In the genomic region with DNA sequence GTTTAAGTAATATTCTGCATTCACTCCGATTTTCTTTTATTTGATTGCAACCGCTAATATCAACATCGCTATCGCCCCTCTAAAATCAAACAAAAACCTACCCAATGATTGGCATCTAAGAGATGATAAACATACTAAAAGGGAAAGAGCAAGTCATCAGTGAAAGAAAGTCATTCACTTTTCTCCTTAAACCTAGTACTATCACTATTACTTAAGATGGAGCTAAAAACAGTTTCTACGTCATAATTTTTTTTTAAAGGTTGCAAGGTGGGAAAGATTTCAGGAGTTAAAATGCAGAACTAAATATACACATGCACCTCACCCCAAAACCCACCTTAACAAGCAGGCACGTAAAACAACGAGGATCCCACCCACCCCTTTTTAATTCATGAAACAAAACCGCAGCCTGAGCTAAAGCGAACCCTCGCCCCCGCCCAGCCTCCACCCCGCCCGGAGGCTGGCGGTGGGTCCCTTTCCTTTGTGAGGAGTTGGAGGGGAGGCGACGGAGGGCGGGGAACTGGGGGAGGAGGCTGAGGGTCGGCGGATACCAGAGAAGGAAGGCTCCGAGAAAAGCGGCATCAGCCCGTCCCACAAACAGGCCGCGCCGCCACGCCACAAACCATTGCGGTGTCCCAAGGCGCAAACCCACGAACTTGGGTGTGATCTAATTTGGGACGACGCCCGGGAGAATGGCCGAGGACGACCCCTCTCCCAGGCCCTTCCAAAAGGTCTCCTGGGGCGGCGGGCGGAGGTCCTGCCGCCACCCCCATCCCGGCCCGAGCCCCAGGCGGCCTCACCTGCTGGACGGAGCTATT, we compare ENCODE assay signal across 8 cellular contexts. TPM values are rescaled to one million over a fixed set of nuclear protein-coding genes. Genes with fewer than 3 reads are reported as not detected.
DNase-seq lines count a peak whose midpoint lies in the region; ATAC-seq, FAIRE-seq and TF ChIP-seq lines count a peak whose summit lies in the region.

No MANE protein-coding gene starts in this region.

- peak; percentile 38 for FAIRE-seq in endothelial cell of umbilical vein (lab: Jason Lieb, UNC)

- H4K20me1 ChIP-seq in endothelial cell of umbilical vein (replicated peaks; ENCODE audit: control insufficient read depth, extremely low read depth, insufficient read depth, low read length), result no peaks in the 10 kb centered on the region

- DNase-seq in NCI-H146 (lab: John Stamatoyannopoulos, UW) (peak; percentile 67), endothelial cell of umbilical vein (ENCODE audit: low read depth, low spot score) (peak; percentile 76), SHP77 treated with DMSO at 0.1 percent for 48 hours (lab: John Stamatoyannopoulos, UW) (no peak)
- DNase-seq in activated CD8-positive, alpha-beta memory T cell treated with anti-CD3 and anti-CD28 coated beads for 4 hours (ENCODE audit: low read depth in 2 of 2), result peak; percentile 51 to 53
- peak; percentile 68 to 76 for DNase-seq in stimulated activated CD8-positive, alpha-beta memory T cell treated with anti-CD3 and anti-CD28 coated beads, Interleukin-7, amount 100 ng/mL, for 4 hours (ENCODE audit: low read depth in 2 of 2)

- peak overlapping the region; percentile 99 for H3K4me2 ChIP-seq in endothelial cell of umbilical vein (ENCODE audit: insufficient read depth, low read length)

- H3K9me1 ChIP-seq in endothelial cell of umbilical vein (replicated peaks; ENCODE audit: control insufficient read depth, extremely low read depth, insufficient read depth, low read length), result no peaks in the 10 kb centered on the region

- POLR2A ChIA-PET in endothelial cell of umbilical vein (lab: Charles Lee), result interaction anchor here (0.6 to 2.8 kb wide), 3 partner anchors 41 to 57 kb away, joined by 3 to 11 read pairs (median 3); no protein-coding TSS in a partner anchor

- BruUV-seq in endothelial cell of umbilical vein (replicated peaks; lab: Mats Ljungman, UMichigan), result no TSS peak

- peak overlapping the region; percentile 18 to 100 (median 57) for H3K4me3 ChIP-seq in endothelial cell of umbilical vein (replicated peaks in 1 of 3; ENCODE audit: insufficient read depth in 1 of 3, low read depth in 1 of 3, low read length in 3 of 3)
- peak overlapping the region; percentile 87 to 90 for H3K4me3 ChIP-seq in muscle layer of duodenum (ENCODE audit: low read depth in 1 of 2, low read length in 2 of 2)

- intact Hi-C loops in endothelial cell of umbilical vein (cut with micrococcal nuclease), result loop anchor here (1.0 to 5.0 kb wide), 6 partner anchors 41 to 488 kb away; partner anchors contain the start of genes GKAP1, HNRNPK, KIF27 and RMI1

- H3K4me1 ChIP-seq in endothelial cell of umbilical vein (ENCODE audit: control insufficient read depth, extremely low read depth, insufficient read depth, low read length) (peaks cover 24% of the 10 kb centered on the region), muscle layer of duodenum (ENCODE audit: control insufficient read depth in 1 of 2, insufficient read depth in 2 of 2, low read length in 2 of 2) (peaks cover 8 to 20% of the 10 kb centered on the region in 2 donors)

- H3K9ac ChIP-seq in endothelial cell of umbilical vein (replicated peaks; ENCODE audit: extremely low read depth, insufficient read depth, low read length), result peak overlapping the region; percentile 99

- H3K27ac ChIP-seq in endothelial cell of umbilical vein (ENCODE audit: insufficient read depth, low read depth, low read length) (peak overlapping the region; percentile 99), muscle layer of duodenum (ENCODE audit: low read length) (peak overlapping the region; percentile 99)

- H3K9me3 ChIP-seq in endothelial cell of umbilical vein (replicated peaks; ENCODE audit: control insufficient read depth, insufficient read depth, low read length) (no peaks in the 10 kb centered on the region), muscle layer of duodenum (ENCODE audit: control insufficient read depth in 1 of 2, low read length in 2 of 2) (no peaks in the 10 kb centered on the region)

- H2AFZ ChIP-seq in endothelial cell of umbilical vein (ENCODE audit: low read depth, low read length), result no peak overlapping the region

- no peak for TF ChIP-seq CTCF in endothelial cell of umbilical vein (IDR thresholded peaks at IDR 0.05; ENCODE audit: extremely low read depth in 1 of 2, insufficient read depth in 1 of 2, low read depth in 1 of 2, low read length in 2 of 2)

- H3K79me2 ChIP-seq in endothelial cell of umbilical vein (ENCODE audit: control insufficient read depth, insufficient read depth, low read length), result peaks cover 58% of the 10 kb centered on the region

- ATAC-seq in GM18502 (IDR thresholded peaks at IDR 0.05; ENCODE audit: poor library complexity, unreplicated experiment), result peak; percentile 25
- ATAC-seq in HG02623 (IDR thresholded peaks at IDR 0.05; ENCODE audit: unreplicated experiment), result peak; percentile 17

- CTCF ChIA-PET in endothelial cell of umbilical vein (lab: Charles Lee), result interaction anchor here (0.8 to 3.8 kb wide), 6 partner anchors 9 to 86 kb away, joined by 3 to 25 read pairs (median 3); no protein-coding TSS in a partner anchor

- no peaks in the 10 kb centered on the region for H3K27me3 ChIP-seq in endothelial cell of umbilical vein (ENCODE audit: control insufficient read depth in 2 of 2, insufficient read depth in 2 of 2, low read length in 2 of 2)
- H3K27me3 ChIP-seq in muscle layer of duodenum (ENCODE audit: low read depth, low read length), result no peaks in the 10 kb centered on the region

- dilution Hi-C loops in endothelial cell of umbilical vein (cut with MboI; ENCODE audit: extremely low pct_ligation_motif_present, low sequenced_read_pairs), result no loop called here

- no peak for TF ChIP-seq POLR2A in endothelial cell of umbilical vein (IDR thresholded peaks at IDR 0.05; ENCODE audit: low read depth, low read length)

- H3K36me3 ChIP-seq in endothelial cell of umbilical vein (ENCODE audit: control insufficient read depth in 2 of 2, extremely low read depth in 1 of 2, insufficient read depth in 2 of 2, low read length in 2 of 2) (no peaks in the 10 kb centered on the region), muscle layer of duodenum (ENCODE audit: control insufficient read depth in 1 of 2, insufficient read depth in 2 of 2, low read length in 2 of 2) (peaks cover 0 to 15% of the 10 kb centered on the region in 2 donors)

TF ChIP-seq in endothelial cell of umbilical vein, 7 proteins besides CTCF, POLR2A, EP300 and RAD21:
- TF ChIP-seq FOS (IDR thresholded peaks at IDR 0.05; ENCODE audit: borderline replicate concordance, insufficient read depth, low read length) (no peak), GATA2 (IDR thresholded peaks at IDR 0.05; ENCODE audit: insufficient read depth, insufficient read length, low read depth, low read length) (no peak), JUN (IDR thresholded peaks at IDR 0.05; ENCODE audit: borderline replicate concordance, insufficient read depth, insufficient read length, low read depth) (no peak), MYC (IDR thresholded peaks at IDR 0.05; ENCODE audit: low read depth, low read length) (no peak)
- TF ChIP-seq, protein P1, sequence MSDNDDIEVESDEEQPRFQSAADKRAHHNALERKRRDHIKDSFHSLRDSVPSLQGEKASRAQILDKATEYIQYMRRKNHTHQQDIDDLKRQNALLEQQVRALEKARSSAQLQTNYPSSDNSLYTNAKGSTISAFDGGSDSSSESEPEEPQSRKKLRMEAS (IDR thresholded peaks at IDR 0.05; ENCODE audit: insufficient read depth, insufficient read length), result no peak
TF ChIP-seq in endothelial cell of umbilical vein: peak in this region for 0.

RNA-seq across cellular contexts. Expression of gene UBQLN1, which starts 0.8 kb away (rescaled TPM):
- 101 and 110 TPM in 2 replicates for total RNA-seq in endothelial cell of umbilical vein
- polyA plus RNA-seq in endothelial cell of umbilical vein, result 61.1 and 66.1 TPM in 2 replicates
- polyA plus RNA-seq in endothelial cell of umbilical vein (2011; cell fraction: cytosol; rRNA removed), result 83.0 and 83.4 TPM in 2 replicates
- 87.2 and 97.7 TPM in 2 replicates for polyA plus RNA-seq in endothelial cell of umbilical vein (2011; cell fraction: nucleus; rRNA removed)
- 88.8 and 111 TPM in 2 replicates for polyA plus RNA-seq in endothelial cell of umbilical vein (2012)
- 209 and 217 TPM in 2 replicates for polyA minus RNA-seq in endothelial cell of umbilical vein
- 108 TPM for polyA minus RNA-seq in endothelial cell of umbilical vein (2011; cell fraction: cytosol; rRNA and poly(A)+ RNA removed)
- polyA minus RNA-seq in endothelial cell of umbilical vein (2011; cell fraction: nucleus; rRNA and poly(A)+ RNA removed), result 110 and 120 TPM in 2 replicates
